8 cellular contexts compared by ENCODE assay signal in the genomic region with DNA sequence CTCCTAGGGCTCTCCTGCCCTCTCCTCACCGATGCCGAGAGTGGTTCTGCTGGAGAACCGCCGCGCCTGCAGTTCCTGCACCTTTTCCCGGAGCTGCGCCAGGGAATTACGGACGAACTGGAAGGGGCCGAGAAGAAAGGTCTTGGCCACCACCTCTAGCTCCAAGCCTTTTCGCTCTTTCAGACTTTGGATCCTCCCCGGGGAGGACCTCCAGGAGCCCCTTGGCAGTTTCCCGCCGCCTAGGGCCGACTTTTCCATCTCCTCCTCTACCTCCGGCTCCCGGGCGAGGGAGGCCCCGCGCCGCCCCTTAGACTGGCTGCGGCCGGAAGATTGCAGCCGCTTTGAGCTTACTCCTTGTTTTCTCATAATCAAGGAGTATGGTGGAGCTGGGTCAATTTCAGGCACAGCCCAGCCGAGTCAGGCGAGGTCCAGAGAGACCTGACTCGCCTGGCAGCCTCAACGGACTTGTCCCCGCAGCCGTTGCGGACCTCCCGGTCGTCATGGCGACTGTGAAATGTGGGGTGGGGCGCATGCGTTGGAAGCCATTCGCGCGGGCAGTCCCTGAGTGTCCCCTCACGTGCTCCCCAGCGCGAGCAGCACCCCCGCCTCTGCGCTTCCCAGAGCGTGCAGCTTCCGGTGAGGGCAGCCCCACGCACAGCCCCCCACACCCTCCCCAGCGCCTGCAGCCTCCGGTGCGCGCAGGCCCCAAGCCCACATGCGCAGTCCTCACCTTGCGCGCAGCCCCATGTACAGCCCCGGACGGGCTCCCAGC. TPM values are rescaled to one million over a fixed set of nuclear protein-coding genes. Genes with fewer than 3 reads are reported as not detected.
A peak's percentile ranks its signal among the peaks of the same experiment; 100 is the strongest.
DNase-seq lines count a peak whose midpoint lies in the region; ATAC-seq and TF ChIP-seq lines count a peak whose summit lies in the region.

A gene (minus strand): TSS at position 466 of the 772 bp plus-strand sequence. CDS start 100 bp downstream, at position 366.

- no peak for TF ChIP-seq CTCF in AG04449 (IDR thresholded peaks at IDR 0.05; ENCODE audit: insufficient read depth, low read length, missing control alignments)
- no peak for TF ChIP-seq CTCF in ascending aorta (IDR thresholded peaks at IDR 0.05)
- TF ChIP-seq CTCF in right atrium auricular region (IDR thresholded peaks at IDR 0.05) = no peak

- H3K9me3 ChIP-seq in ascending aorta = no peaks in the 10 kb centered on the region
- H3K9me3 ChIP-seq in right atrium auricular region = no peaks in the 10 kb centered on the region

- intact Hi-C loops in ascending aorta (cut with DNase I) (loop anchor here (5.0 to 10.0 kb wide), 3 partner anchors 117 to 587 kb away; no protein-coding TSS in a partner anchor), posterior cingulate gyrus (cut with DNase I) (no loop called here)

- H3K4me1 ChIP-seq in ascending aorta = no peaks in the 10 kb centered on the region
- H3K4me1 ChIP-seq in right atrium auricular region = no peaks in the 10 kb centered on the region
- peaks cover 1% of the 10 kb centered on the region for H3K4me1 ChIP-seq in urinary bladder (ENCODE audit: insufficient read depth)

- ATAC-seq in GM19025 (IDR thresholded peaks at IDR 0.05; ENCODE audit: low read depth, unreplicated experiment) = peak; percentile 58

- H3K27ac ChIP-seq in ascending aorta (peak within 1 kb of the TSS; percentile 53 to 71), right atrium auricular region (peak within 1 kb of the TSS; percentile 87 to 95), urinary bladder (ENCODE audit: low read depth) (peak within 1 kb of the TSS; percentile 15)

- H3K27me3 ChIP-seq in ascending aorta (no peaks in the 10 kb centered on the region), right atrium auricular region (no peaks in the 10 kb centered on the region)

- WGBS in urinary bladder = under 1% methylated on average over 56 of the region's 56 CpGs

- CTCF ChIA-PET in AG04449 (lab: Yijun Ruan, JAX) = interaction anchor here (0.9 to 2.3 kb wide), 4 partner anchors 98 to 248 kb away, joined by 3 to 15 read pairs (median 5); no protein-coding TSS in a partner anchor

- no peaks in the 10 kb centered on the region for H3K36me3 ChIP-seq in ascending aorta
- no peaks in the 10 kb centered on the region for H3K36me3 ChIP-seq in right atrium auricular region
- H3K36me3 ChIP-seq in urinary bladder (ENCODE audit: insufficient read depth) = no peaks in the 10 kb centered on the region

- H3K4me3 ChIP-seq in AG04449 (ENCODE audit: low read depth, low read length) (peak within 1 kb of the TSS; percentile 72), ascending aorta (peak within 1 kb of the TSS; percentile 62 to 75), right atrium auricular region (peak within 1 kb of the TSS; percentile 53 to 66), urinary bladder (ENCODE audit: low read depth, low read length) (peak within 1 kb of the TSS; percentile 60)

- DNase-seq in AG04449 (ENCODE audit: low read depth, low spot score) = no peak
- DNase-seq in HUDEP-2 (lab: John Stamatoyannopoulos, UW; ENCODE audit: unreplicated experiment in 76 of 76) = peak in 75 of 76 experiments; percentile 2 to 91 (median 76)
- peak; percentile 81 for DNase-seq in SK-N-DZ (ENCODE audit: low spot score)
- DNase-seq in ascending aorta (ENCODE audit: low spot score in 2 of 2) = peak; percentile 12 to 73
- peak; percentile 63 for DNase-seq in right atrium auricular region (ENCODE audit: low spot score)
- DNase-seq in posterior cingulate gyrus = peak; percentile 70 to 97 (median 80)

- POLR2A ChIA-PET in AG04449 (lab: Yijun Ruan, JAX) = no interaction called here

RNA-seq across cellular contexts. Expression of the gene that starts here (rescaled TPM):
- 1.9 and 5.0 TPM in 2 replicates for polyA plus RNA-seq in SK-N-DZ (2014; cell fraction: cytosol; rRNA removed)
- 7.0 and 20.4 TPM in 2 replicates for polyA plus RNA-seq in SK-N-DZ (2014; cell fraction: nucleus; rRNA removed)
- total RNA-seq in ascending aorta (3.2 TPM), right atrium auricular region (10 to 100 TPM; 19.1 to 27.7 TPM), urinary bladder (54.2 TPM)
- 6.5 TPM for polyA plus RNA-seq in urinary bladder

Comparison
In these comparisons a context has a peak if more than half of its experiments do, and no peak if none do; other contexts are left out.
1. H3K27ac ChIP-seq: peak in every context shown above with its lines; median percentile 91 in right atrium auricular region; 62 in ascending aorta; 15 in urinary bladder.